In the genomic region with DNA sequence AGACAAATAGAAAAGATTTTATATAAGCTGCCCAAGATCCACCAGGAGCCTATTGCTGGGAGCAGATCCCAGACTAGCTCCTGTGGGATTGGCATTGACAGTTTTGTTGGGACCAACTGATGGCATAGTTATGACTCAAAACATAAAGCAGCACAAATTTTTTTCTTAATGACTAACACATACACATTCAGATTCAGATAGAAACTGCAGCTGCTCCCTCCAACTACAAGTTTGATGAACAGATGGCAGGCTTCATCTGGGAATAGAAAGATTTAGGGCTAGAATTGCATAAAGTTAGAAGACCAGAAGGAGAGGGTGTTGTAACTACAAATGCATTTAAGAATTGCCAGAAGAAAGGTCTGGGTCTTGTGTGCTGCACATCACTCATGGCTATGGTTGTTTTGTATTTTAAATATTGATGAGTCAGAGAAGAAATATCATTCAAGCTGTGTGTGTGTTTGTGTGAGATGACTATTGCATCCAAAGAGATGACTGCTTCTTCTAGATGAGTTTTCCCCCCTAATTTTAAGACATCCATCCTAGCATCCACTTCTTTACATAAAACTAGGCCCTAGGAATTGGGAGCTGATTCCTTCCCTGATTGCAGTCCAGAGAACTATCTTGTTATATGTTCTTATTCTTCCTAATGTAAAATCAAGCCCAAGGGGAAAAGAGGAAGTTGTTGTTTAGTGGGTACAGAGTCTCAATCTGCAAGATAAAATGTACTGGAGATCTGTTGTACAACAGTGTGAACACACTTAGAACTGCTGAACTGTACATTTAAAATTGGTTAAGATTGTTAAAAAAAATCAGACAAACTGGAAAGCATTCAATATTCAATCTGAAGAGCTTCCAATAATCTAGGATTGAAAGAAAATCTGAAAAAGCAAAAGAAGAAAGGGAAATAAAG, we compare ENCODE assay signal across 1 cellular context.
A peak's percentile ranks its signal among the peaks of the same experiment; 100 is the strongest.
TF ChIP-seq lines count a peak whose summit lies in the region.

No MANE protein-coding gene starts in this region.

TF ChIP-seq in GM12878, 131 proteins besides CTCF, POLR2A, EP300 and RAD21 (continued from another document):
- TF ChIP-seq, protein P1, sequence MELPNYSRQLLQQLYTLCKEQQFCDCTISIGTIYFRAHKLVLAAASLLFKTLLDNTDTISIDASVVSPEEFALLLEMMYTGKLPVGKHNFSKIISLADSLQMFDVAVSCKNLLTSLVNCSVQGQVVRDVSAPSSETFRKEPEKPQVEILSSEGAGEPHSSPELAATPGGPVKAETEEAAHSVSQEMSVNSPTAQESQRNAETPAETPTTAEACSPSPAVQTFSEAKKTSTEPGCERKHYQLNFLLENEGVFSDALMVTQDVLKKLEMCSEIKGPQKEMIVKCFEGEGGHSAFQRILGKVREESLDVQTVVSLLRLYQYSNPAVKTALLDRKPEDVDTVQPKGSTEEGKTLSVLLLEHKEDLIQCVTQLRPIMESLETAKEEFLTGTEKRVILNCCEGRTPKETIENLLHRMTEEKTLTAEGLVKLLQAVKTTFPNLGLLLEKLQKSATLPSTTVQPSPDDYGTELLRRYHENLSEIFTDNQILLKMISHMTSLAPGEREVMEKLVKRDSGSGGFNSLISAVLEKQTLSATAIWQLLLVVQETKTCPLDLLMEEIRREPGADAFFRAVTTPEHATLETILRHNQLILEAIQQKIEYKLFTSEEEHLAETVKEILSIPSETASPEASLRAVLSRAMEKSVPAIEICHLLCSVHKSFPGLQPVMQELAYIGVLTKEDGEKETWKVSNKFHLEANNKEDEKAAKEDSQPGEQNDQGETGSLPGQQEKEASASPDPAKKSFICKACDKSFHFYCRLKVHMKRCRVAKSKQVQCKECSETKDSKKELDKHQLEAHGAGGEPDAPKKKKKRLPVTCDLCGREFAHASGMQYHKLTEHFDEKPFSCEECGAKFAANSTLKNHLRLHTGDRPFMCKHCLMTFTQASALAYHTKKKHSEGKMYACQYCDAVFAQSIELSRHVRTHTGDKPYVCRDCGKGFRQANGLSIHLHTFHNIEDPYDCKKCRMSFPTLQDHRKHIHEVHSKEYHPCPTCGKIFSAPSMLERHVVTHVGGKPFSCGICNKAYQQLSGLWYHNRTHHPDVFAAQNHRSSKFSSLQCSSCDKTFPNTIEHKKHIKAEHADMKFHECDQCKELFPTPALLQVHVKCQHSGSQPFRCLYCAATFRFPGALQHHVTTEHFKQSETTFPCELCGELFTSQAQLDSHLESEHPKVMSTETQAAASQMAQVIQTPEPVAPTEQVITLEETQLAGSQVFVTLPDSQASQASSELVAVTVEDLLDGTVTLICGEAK (IDR thresholded peaks at IDR 0.05; ENCODE audit: borderline replicate concordance) = no peak
- TF ChIP-seq IKZF2 (IDR thresholded peaks at IDR 0.05) = peak; percentile 46; a peak in 2 of 4 replicates
- TF ChIP-seq, protein P2, sequence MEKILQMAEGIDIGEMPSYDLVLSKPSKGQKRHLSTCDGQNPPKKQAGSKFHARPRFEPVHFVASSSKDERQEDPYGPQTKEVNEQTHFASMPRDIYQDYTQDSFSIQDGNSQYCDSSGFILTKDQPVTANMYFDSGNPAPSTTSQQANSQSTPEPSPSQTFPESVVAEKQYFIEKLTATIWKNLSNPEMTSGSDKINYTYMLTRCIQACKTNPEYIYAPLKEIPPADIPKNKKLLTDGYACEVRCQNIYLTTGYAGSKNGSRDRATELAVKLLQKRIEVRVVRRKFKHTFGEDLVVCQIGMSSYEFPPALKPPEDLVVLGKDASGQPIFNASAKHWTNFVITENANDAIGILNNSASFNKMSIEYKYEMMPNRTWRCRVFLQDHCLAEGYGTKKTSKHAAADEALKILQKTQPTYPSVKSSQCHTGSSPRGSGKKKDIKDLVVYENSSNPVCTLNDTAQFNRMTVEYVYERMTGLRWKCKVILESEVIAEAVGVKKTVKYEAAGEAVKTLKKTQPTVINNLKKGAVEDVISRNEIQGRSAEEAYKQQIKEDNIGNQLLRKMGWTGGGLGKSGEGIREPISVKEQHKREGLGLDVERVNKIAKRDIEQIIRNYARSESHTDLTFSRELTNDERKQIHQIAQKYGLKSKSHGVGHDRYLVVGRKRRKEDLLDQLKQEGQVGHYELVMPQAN (conservative IDR thresholded peaks at IDR 0.05) = no peak
